In the genomic region with DNA sequence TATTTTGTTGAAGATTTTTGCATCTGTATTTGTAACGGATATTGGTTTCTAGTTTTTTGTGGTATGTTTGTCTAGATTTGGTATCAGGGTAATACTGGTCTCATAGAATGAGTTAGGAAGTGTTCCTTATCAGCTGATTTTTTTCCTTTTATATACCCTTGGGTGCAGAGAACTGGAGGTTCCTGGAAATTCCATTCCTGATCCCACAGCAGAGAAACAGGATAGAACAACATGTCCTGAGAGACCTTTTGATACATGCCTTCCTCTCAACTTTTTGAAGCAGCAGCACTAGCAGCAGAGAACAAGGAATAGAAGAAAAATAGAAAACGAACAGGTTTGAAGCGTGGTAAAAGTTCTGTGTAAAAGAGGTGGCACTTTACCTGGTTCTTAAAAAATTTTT, we compare ENCODE assay signal across 8 cellular contexts.
"Had no signal": no experiment of that assay in that cellular context is flagged by ENCODE, and none has a peak within 500 bp of the region (broad histone marks: within the 10 kb centered on the region; RNA-seq: fewer than 3 reads in every experiment).

No MANE protein-coding gene starts in this region.

- H3K27ac ChIP-seq: esophagus muscularis mucosa, left lung had no signal

- H3K4me3 Mint-ChIP-seq: activated naive CD4-positive, alpha-beta T cell treated with anti-CD3 and anti-CD28 coated beads for 36 hours had no signal

- H3K4me3 ChIP-seq: body of pancreas, esophagus muscularis mucosa, left lung had no signal

- H3K27me3 ChIP-seq: body of pancreas, esophagus muscularis mucosa, left lung had no signal

- ATAC-seq: body of pancreas; stimulated activated naive CD8-positive, alpha-beta T cell treated with anti-CD3 and anti-CD28 coated beads, Interleukin-15, Interleukin-2, amounts not matched to agents 100 U/mL and 50 U/mL, for 24 hours had no signal

- H3K9me3 ChIP-seq: body of pancreas, esophagus muscularis mucosa, left lung had no signal

- H3K27ac Mint-ChIP-seq: activated naive CD4-positive, alpha-beta T cell treated with anti-CD3 and anti-CD28 coated beads for 36 hours had no signal

- DNase-seq: activated CD4-positive, alpha-beta T cell treated with anti-CD3 and anti-CD28 coated beads for 48 hours; activated CD8-positive, alpha-beta memory T cell treated with anti-CD3 and anti-CD28 coated beads for 24 hours; activated naive CD4-positive, alpha-beta T cell treated with anti-CD3 and anti-CD28 coated beads for 36 hours; body of pancreas; islet precursor cell; left lung; stimulated activated naive CD8-positive, alpha-beta T cell treated with anti-CD3 and anti-CD28 coated beads, Interleukin-15, Interleukin-2, amounts not matched to agents 100 U/mL and 50 U/mL, for 24 hours had no signal
